ENCODE assay signal across 9 cellular contexts in the genomic region with DNA sequence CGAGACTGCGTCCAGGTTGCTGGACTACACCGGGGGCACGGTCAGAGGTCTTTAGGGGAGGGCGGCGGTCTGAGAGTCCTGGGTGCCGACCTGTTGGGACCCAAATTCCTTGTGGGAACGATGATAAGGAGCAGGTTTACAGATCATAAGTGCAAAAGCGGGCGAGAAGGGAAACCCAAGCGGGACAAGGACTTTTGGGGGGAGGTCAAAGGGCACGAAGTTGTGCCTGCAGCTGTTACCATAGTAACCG. TPM values are rescaled to one million over a fixed set of nuclear protein-coding genes. Genes with fewer than 3 reads are reported as not detected.
DNase-seq lines count a peak whose midpoint lies in the region; ATAC-seq, FAIRE-seq and TF ChIP-seq lines count a peak whose summit lies in the region.
"Had no signal": no experiment of that assay in that cellular context is flagged by ENCODE, and none has a peak within 500 bp of the region (broad histone marks: within the 10 kb centered on the region; RNA-seq: fewer than 3 reads in every experiment).

No MANE protein-coding gene starts in this region.

- H2AK5ac ChIP-seq in H1 (ENCODE audit: low read depth, low read length): no peak overlapping the region

- no peak for TF ChIP-seq RAD21 in H1 (IDR thresholded peaks at IDR 0.05 in 1 of 2, conservative IDR thresholded peaks at IDR 0.05 in 1 of 2; ENCODE audit: low read depth in 2 of 2, low read length in 2 of 2)
- no peak for TF ChIP-seq RAD21 in neural cell (conservative IDR thresholded peaks at IDR 0.05)

- H3K23me2 ChIP-seq in H1 (ENCODE audit: low read depth, low read length): peaks cover 16% of the 10 kb centered on the region

- H3K4me3 ChIP-seq in H1 (ENCODE audit: extremely low read depth in 1 of 4, insufficient read depth in 2 of 4, low read depth in 3 of 4, low read length in 4 of 4): peak overlapping the region; percentile 76 to 91 (median 89)
- peak overlapping the region; percentile 99 for H3K4me3 ChIP-seq in neural cell (ENCODE audit: low read length)
- H3K4me3 ChIP-seq in thymus (ENCODE audit: low read length): peak overlapping the region; percentile 96

- no peak for ATAC-seq in GM21825 (IDR thresholded peaks at IDR 0.05; ENCODE audit: unreplicated experiment)

- H3K9ac ChIP-seq in H1 (replicated peaks in 1 of 4; ENCODE audit: extremely low read depth in 1 of 4, low read depth in 3 of 4, low read length in 3 of 4): peak overlapping the region in 3 of 4 experiments; percentile 90 to 93 (median 90); a peak in 6 of 7 replicates
- H3K9ac ChIP-seq in neural cell (ENCODE audit: low read length): peak overlapping the region; percentile 97

- H3K9me3 ChIP-seq in H1 (ENCODE audit: insufficient read depth in 2 of 2, low read depth in 1 of 2, low read length in 1 of 2): no peaks in the 10 kb centered on the region
- H3K9me3 ChIP-seq in neural cell (ENCODE audit: low read length): no peaks in the 10 kb centered on the region
- H3K9me3 ChIP-seq in thymus (ENCODE audit: control insufficient read depth): no peaks in the 10 kb centered on the region

- H2BK20ac ChIP-seq in H1 (ENCODE audit: low read length): no peak overlapping the region

- peak overlapping the region; percentile 99 for H2BK5ac ChIP-seq in H1 (ENCODE audit: low read depth, low read length)

- no peak overlapping the region; the same call in 1 of the 2 replicates for H2BK12ac ChIP-seq in H1 (ENCODE audit: low read depth, low read length)

- peak overlapping the region; percentile 93 for H3K27ac ChIP-seq in H1 (ENCODE audit: low read depth, low read length)
- H3K27ac ChIP-seq in neural cell (ENCODE audit: low read length): peak overlapping the region; percentile 99
- peak overlapping the region; percentile 96 for H3K27ac ChIP-seq in thymus (ENCODE audit: low read depth)

- H2BK120ac ChIP-seq in H1 (replicated peaks; ENCODE audit: low read depth, low read length): no peak overlapping the region

- no peak overlapping the region for H3K4ac ChIP-seq in H1 (replicated peaks; ENCODE audit: insufficient read length, low read depth, low read length)

- H3K79me1 ChIP-seq in H1 (ENCODE audit: low read depth, low read length): 0 out of 2 replicates have a peak, but pooled peaks cover 8% of the 10 kb centered on the region

- CTCF ChIA-PET in H1 (lab: Charles Lee; ENCODE audit: partially characterized antibody): interaction anchor here (1.3 to 6.4 kb wide), 2 partner anchors 10 to 12 kb away, joined by 3 to 76 read pairs; no protein-coding TSS in a partner anchor

- no peak overlapping the region for H4K91ac ChIP-seq in H1 (replicated peaks; ENCODE audit: insufficient read length, low read length)

- peaks cover 4 to 28% (median 17%) of the 10 kb centered on the region in 4 experiments; a peak in 7 of 8 replicates for H3K36me3 ChIP-seq in H1 (ENCODE audit: control insufficient read depth in 2 of 4, insufficient read depth in 4 of 4, low read length in 3 of 4)
- H3K36me3 ChIP-seq in neural cell (ENCODE audit: insufficient read depth, low read length): peaks cover 4% of the 10 kb centered on the region
- H3K36me3 ChIP-seq in thymus (ENCODE audit: control insufficient read depth, insufficient read depth): peaks cover 23% of the 10 kb centered on the region

- H3K4me1 ChIP-seq in H1 (replicated peaks in 1 of 4; ENCODE audit: control insufficient read depth in 3 of 4, insufficient read depth in 4 of 4, low read length in 3 of 4) (peaks cover 0 to 3% (median 1%) of the 10 kb centered on the region in 4 experiments; a peak in 1 of 7 replicates), thymus (ENCODE audit: control insufficient read depth, insufficient read depth, low read length) (peaks cover 7% of the 10 kb centered on the region)

- no peak overlapping the region for H3K23ac ChIP-seq in H1 (ENCODE audit: insufficient read length)

- 0% methylated on average over 13 of the region's 13 CpGs; no CpG with 5 or more reads in 1 of the 2 experiments for WGBS in H1 (ENCODE audit: extremely low coverage in 1 of 2, insufficient coverage in 1 of 2, insufficient read length in 1 of 2, insufficient replicate concordance in 2 of 2, low coverage in 1 of 2, low lambda C conversion rate in 2 of 2, missing lambda C conversion rate in 1 of 2), 2 experiments
- WGBS in thymus: 1% methylated on average over 13 of the region's 13 CpGs

- no peak for FAIRE-seq in H1 (lab: Jason Lieb, UNC)
- FAIRE-seq: A204.1 had no signal

- TF ChIP-seq CTCF in H1 (IDR thresholded peaks at IDR 0.05; ENCODE audit: control extremely low read depth in 1 of 3, insufficient read depth in 1 of 3, low read depth in 1 of 3, low read length in 3 of 3) (no peak), neural cell (IDR thresholded peaks at IDR 0.05; ENCODE audit: poor library complexity, severe bottlenecking) (no peak)

- peak overlapping the region; percentile 92 to 99 for H3K4me2 ChIP-seq in H1 (ENCODE audit: insufficient read depth in 1 of 2, low read depth in 2 of 2, low read length in 2 of 2)
- H3K4me2 ChIP-seq in neural cell (ENCODE audit: low read length): peak overlapping the region; percentile 89

- DNase-seq in DMS53 treated with DMSO at 0.1 percent for 48 hours (lab: John Stamatoyannopoulos, UW; ENCODE audit: unreplicated experiment) (peak; percentile 91), DMS53 (lab: John Stamatoyannopoulos, UW) (no peak), H1 (ENCODE audit: low read depth in 1 of 2, low spot score in 2 of 2) (peak in 1 of 2 experiments; percentile 73), GF-D8 (lab: John Stamatoyannopoulos, UW) (no peak)
- peak; percentile 71 for DNase-seq in activated CD4-positive, alpha-beta T cell treated with anti-CD3 and anti-CD28 coated beads for 1 hour

- H4K20me1 ChIP-seq in H1 (replicated peaks in 1 of 2; ENCODE audit: control insufficient read depth in 1 of 2, insufficient read depth in 2 of 2, low read length in 2 of 2) (peaks cover 3 to 8% of the 10 kb centered on the region in 2 experiments), neural cell (ENCODE audit: insufficient read depth) (no peaks in the 10 kb centered on the region)

- H3K9me2 ChIP-seq in neural cell (ENCODE audit: insufficient read depth, low read length): no peaks in the 10 kb centered on the region

- no peak overlapping the region for H3K56ac ChIP-seq in H1 (replicated peaks; ENCODE audit: insufficient read length, low read depth, low read length)

- H3K79me2 ChIP-seq in H1 (ENCODE audit: control insufficient read depth in 1 of 2, insufficient read depth in 2 of 2, low read length in 2 of 2) (peaks cover 3 to 34% of the 10 kb centered on the region in 2 experiments), neural cell (replicated peaks; ENCODE audit: insufficient read depth, low read length) (peaks cover 29% of the 10 kb centered on the region)

- H3F3A ChIP-seq in neural cell (ENCODE audit: insufficient read depth, low read length, poor library complexity, severe bottlenecking): no peaks in the 10 kb centered on the region

- H3K27me3 ChIP-seq in H1 (replicated peaks in 1 of 4; ENCODE audit: control insufficient read depth in 3 of 4, extremely low read depth in 1 of 4, insufficient read depth in 3 of 4, low read length in 3 of 4): no peaks in the 10 kb centered on the region
- H3K27me3 ChIP-seq in neural cell (ENCODE audit: insufficient read depth, low read depth, low read length): no peaks in the 10 kb centered on the region
- H3K27me3 ChIP-seq in thymus (ENCODE audit: control insufficient read depth, insufficient read depth): no peaks in the 10 kb centered on the region

- H2BK15ac ChIP-seq in H1 (ENCODE audit: low read length): no peak overlapping the region

- H3K18ac ChIP-seq in H1 (ENCODE audit: extremely low read depth, low read length): peak overlapping the region; percentile 75; the same call in 1 of the 2 replicates

- peak overlapping the region; percentile 35; the same call in 1 of the 2 replicates for H4K8ac ChIP-seq in H1 (ENCODE audit: extremely low read depth, insufficient read depth, low read length)

- H4K5ac ChIP-seq in H1 (ENCODE audit: insufficient read length, low read depth, low read length): no peak overlapping the region

- TF ChIP-seq EP300 in H1 (IDR thresholded peaks at IDR 0.05; ENCODE audit: borderline replicate concordance in 1 of 2, low read depth in 2 of 2, low read length in 2 of 2) (no peak), neural cell (conservative IDR thresholded peaks at IDR 0.05; ENCODE audit: poor library complexity, severe bottlenecking) (no peak)

- H2AFZ ChIP-seq in H1 (ENCODE audit: low read length): no peak overlapping the region
- peak overlapping the region; percentile 88 for H2AFZ ChIP-seq in neural cell (ENCODE audit: low read depth, low read length)

- no peak overlapping the region for H3K14ac ChIP-seq in H1 (ENCODE audit: insufficient read length)

- TF ChIP-seq POLR2A in H1 (IDR thresholded peaks at IDR 0.05; ENCODE audit: control extremely low read depth in 1 of 2, low read depth in 2 of 2, low read length in 2 of 2): no peak

- POLR2A ChIA-PET in H1 (lab: Charles Lee; ENCODE audit: partially characterized antibody): interaction anchor here (0.8 to 5.4 kb wide), 16 partner anchors 9 to 165 kb away, joined by 3 to 68 read pairs (median 6); a partner anchor contains a TSS

RNA-seq across cellular contexts. Expression of a gene that starts 0.3 kb away (rescaled TPM):
- total RNA-seq in H1 (2021; fragmentation: NEBNext Ultra II Directional; extraction: Animal tissue kit (Norgen Biotek cat#: 25700)): 67.8 and 75.4 TPM in 2 replicates
- polyA plus RNA-seq in H1 (2011; rRNA removed) (42.4 and 52.9 TPM in 2 replicates), neural cell (32.1 and 38.9 TPM in 2 replicates), thymus (78.8 TPM)
- polyA plus RNA-seq in H1 (2011; cell fraction: cytosol; rRNA removed): 47.6 TPM
- polyA plus RNA-seq in H1 (2011; cell fraction: nucleus; rRNA removed): 56.7 TPM
- 48.1 to 77.3 TPM (median 64.7 TPM) in 4 replicates for polyA plus RNA-seq in H1 (2012, experiment 1 of 2)
- polyA plus RNA-seq in H1 (2012, experiment 2 of 2): 42.4 TPM
- 28.4 TPM for polyA plus RNA-seq in H1 (2013, experiment 1 of 2)
- polyA plus RNA-seq in H1 (2013, experiment 2 of 2): 25.4 TPM
- polyA minus RNA-seq in H1 (2011; rRNA and poly(A)+ RNA removed): 34.6 and 41.3 TPM in 2 replicates
- polyA minus RNA-seq in H1 (2011; cell fraction: cytosol; rRNA and poly(A)+ RNA removed): 19.2 TPM
- polyA minus RNA-seq in H1 (2011; cell fraction: nucleus; rRNA and poly(A)+ RNA removed): 18.8 TPM
- 62.6 and 65.3 TPM in 2 replicates for polyA minus RNA-seq in neural cell

RNA-seq across cellular contexts. Expression of a gene that starts 0.5 kb away (rescaled TPM):
- total RNA-seq in H1 (2021; fragmentation: NEBNext Ultra II Directional; extraction: Animal tissue kit (Norgen Biotek cat#: 25700)): 10.5 and 11.6 TPM in 2 replicates
- polyA plus RNA-seq in H1 (2011; rRNA removed) (24.2 and 24.3 TPM in 2 replicates), neural cell (11.7 and 13.0 TPM in 2 replicates), thymus (16.7 TPM)
- polyA plus RNA-seq in H1 (2011; cell fraction: cytosol; rRNA removed): 16.3 TPM
- polyA plus RNA-seq in H1 (2011; cell fraction: nucleus; rRNA removed): 20.5 TPM
- polyA plus RNA-seq in H1 (2012, experiment 1 of 2): 10.3 to 11.8 TPM (median 11.1 TPM) in 4 replicates
- 7.9 TPM for polyA plus RNA-seq in H1 (2012, experiment 2 of 2)
- polyA plus RNA-seq in H1 (2013, experiment 1 of 2): 13.5 TPM
- polyA plus RNA-seq in H1 (2013, experiment 2 of 2): 11.3 TPM
- polyA minus RNA-seq in H1 (2011; rRNA and poly(A)+ RNA removed): 17.6 and 20.3 TPM in 2 replicates
- 5.6 TPM for polyA minus RNA-seq in H1 (2011; cell fraction: cytosol; rRNA and poly(A)+ RNA removed)
- 17.8 TPM for polyA minus RNA-seq in H1 (2011; cell fraction: nucleus; rRNA and poly(A)+ RNA removed)
- 29.8 and 30.7 TPM in 2 replicates for polyA minus RNA-seq in neural cell

RNA-seq across cellular contexts. Expression of a gene that starts 14.6 kb away (rescaled TPM):
- total RNA-seq in H1 (2021; fragmentation: NEBNext Ultra II Directional; extraction: Animal tissue kit (Norgen Biotek cat#: 25700)): 119 and 123 TPM in 2 replicates
- polyA plus RNA-seq in H1 (2011; rRNA removed): 48.8 and 59.5 TPM in 2 replicates
- polyA plus RNA-seq in H1 (2011; cell fraction: cytosol; rRNA removed): 71.0 TPM
- polyA plus RNA-seq in H1 (2011; cell fraction: nucleus; rRNA removed): 104 TPM
- 112 to 134 TPM (median 123 TPM) in 4 replicates for polyA plus RNA-seq in H1 (2012, experiment 1 of 2)
- polyA plus RNA-seq in H1 (2012, experiment 2 of 2): 36.5 TPM
- polyA plus RNA-seq in H1 (2013, experiment 1 of 2): 91.5 TPM
- polyA plus RNA-seq in H1 (2013, experiment 2 of 2): 94.1 TPM
- 84.1 and 96.9 TPM in 2 replicates for polyA minus RNA-seq in H1 (2011; rRNA and poly(A)+ RNA removed)
- polyA minus RNA-seq in H1 (2011; cell fraction: cytosol; rRNA and poly(A)+ RNA removed): 62.4 TPM
- 48.9 TPM for polyA minus RNA-seq in H1 (2011; cell fraction: nucleus; rRNA and poly(A)+ RNA removed)
- 17.6 and 19.5 TPM in 2 replicates for polyA plus RNA-seq in neural cell
- 32.6 and 37.5 TPM in 2 replicates for polyA minus RNA-seq in neural cell
- polyA plus RNA-seq in thymus: 23.5 TPM

Comparison
In these comparisons a context has a peak if more than half of its experiments do, and no peak if none do; other contexts are left out.
1. DNase-seq: peak in DMS53 treated with DMSO at 0.1 percent for 48 hours (single experiment) and activated CD4-positive, alpha-beta T cell treated with anti-CD3 and anti-CD28 coated beads for 1 hour (single experiment); none in DMS53 (single experiment) and GF-D8 (single experiment).
2. Peak in every context shown above with its lines, with median percentiles within 50 percentile points of each other: H3K27ac ChIP-seq and H3K4me3 ChIP-seq.